ENCODE assay signal across 8 cellular contexts in genomic region chr12:32139064-32139421, GRCh38. TPM values are rescaled to one million over a fixed set of nuclear protein-coding genes. Genes with fewer than 3 reads are reported as not detected.
DNase-seq lines count a peak whose midpoint lies in the region; ATAC-seq and TF ChIP-seq lines count a peak whose summit lies in the region.

No MANE protein-coding gene starts in this region.

- H3K27me3 ChIP-seq in HUES48 (ENCODE audit: control insufficient read depth, insufficient read depth, low read length): no peaks in the 10 kb centered on the region

- peak; percentile 86 for ATAC-seq in GM21381 (IDR thresholded peaks at IDR 0.05; ENCODE audit: unreplicated experiment)

- H3K9ac ChIP-seq in HUES48 (ENCODE audit: low read depth, low read length): peak overlapping the region; percentile 38

- H3K36me3 Mint-ChIP-seq in activated naive CD8-positive, alpha-beta T cell treated with anti-CD3 and anti-CD28 coated beads for 36 hours: no peaks in the 10 kb centered on the region

- no peak for TF ChIP-seq CTCF in GM12875 (IDR thresholded peaks at IDR 0.05; ENCODE audit: borderline replicate concordance, insufficient read depth, low read depth, low read length)

- H3K27ac ChIP-seq in HUES48 (ENCODE audit: low read depth, low read length): peak overlapping the region; percentile 89
- peak overlapping the region; percentile 68 for H3K27ac ChIP-seq in mesodermal cell (ENCODE audit: low read depth, low read length, severe bottlenecking)

- no peaks in the 10 kb centered on the region for H3K9me3 Mint-ChIP-seq in activated naive CD8-positive, alpha-beta T cell treated with anti-CD3 and anti-CD28 coated beads for 36 hours

- H3K4me3 Mint-ChIP-seq in activated naive CD8-positive, alpha-beta T cell treated with anti-CD3 and anti-CD28 coated beads for 36 hours: peak overlapping the region; percentile 72

- WGBS in mesodermal cell (ENCODE audit: insufficient coverage in 2 of 2), 2 experiments: 0 to 50% methylated on average over 1 of the region's 2 CpGs

- H3K9me3 ChIP-seq in HUES48 (ENCODE audit: control insufficient read depth, insufficient read depth, low read length) (no peaks in the 10 kb centered on the region), mesodermal cell (ENCODE audit: control insufficient read depth, low read length) (no peaks in the 10 kb centered on the region)

- H3K27me3 Mint-ChIP-seq in activated naive CD8-positive, alpha-beta T cell treated with anti-CD3 and anti-CD28 coated beads for 36 hours: no peaks in the 10 kb centered on the region

- peak overlapping the region; percentile 59 for H3K27ac Mint-ChIP-seq in activated naive CD8-positive, alpha-beta T cell treated with anti-CD3 and anti-CD28 coated beads for 36 hours

- no peaks in the 10 kb centered on the region; the same call in none of the 2 replicates for H3K36me3 ChIP-seq in HUES48 (ENCODE audit: control insufficient read depth, insufficient read depth, low read length)
- H3K36me3 ChIP-seq in mesodermal cell (ENCODE audit: control insufficient read depth, insufficient read depth, low read length): no peaks in the 10 kb centered on the region

- peaks cover 43% of the 10 kb centered on the region for H3K4me1 ChIP-seq in HUES48 (ENCODE audit: control insufficient read depth, insufficient read depth, low read length)
- H3K4me1 ChIP-seq in mesodermal cell (ENCODE audit: control insufficient read depth, insufficient read depth, low read length, poor library complexity, severe bottlenecking): no peaks in the 10 kb centered on the region

- DNase-seq in activated naive CD8-positive, alpha-beta T cell treated with anti-CD3 and anti-CD28 coated beads for 36 hours: peak; percentile 53
- DNase-seq in ecto neural progenitor cell (ENCODE audit: low spot score) (no peak), DMS79 treated with DMSO at 0.1 percent for 48 hours (lab: John Stamatoyannopoulos, UW) (no peak), SHP77 (lab: John Stamatoyannopoulos, UW) (no peak)

- peaks cover 20% of the 10 kb centered on the region for H3K4me1 Mint-ChIP-seq in activated naive CD8-positive, alpha-beta T cell treated with anti-CD3 and anti-CD28 coated beads for 36 hours

- peak overlapping the region; percentile 46 for H3K4me3 ChIP-seq in GM12875 (ENCODE audit: low read depth, low read length)
- peak overlapping the region; percentile 44 for H3K4me3 ChIP-seq in HUES48 (ENCODE audit: low read depth, low read length)
- H3K4me3 ChIP-seq in mesodermal cell (ENCODE audit: extremely low read depth, insufficient read depth, low read length, poor library complexity, severe bottlenecking): no peak overlapping the region

RNA-seq across cellular contexts. Expression of gene BICD1, which starts 32.4 kb away (rescaled TPM):
- total RNA-seq in activated naive CD8-positive, alpha-beta T cell treated with anti-CD3 and anti-CD28 coated beads for 36 hours: 10 to 100 TPM; 21.7 to 21.9 TPM
- 29.6 TPM for polyA plus RNA-seq in mesodermal cell (2013, experiment 1 of 2)
- polyA plus RNA-seq in mesodermal cell (2013, experiment 2 of 2): 33.5 TPM
